In the genomic region with DNA sequence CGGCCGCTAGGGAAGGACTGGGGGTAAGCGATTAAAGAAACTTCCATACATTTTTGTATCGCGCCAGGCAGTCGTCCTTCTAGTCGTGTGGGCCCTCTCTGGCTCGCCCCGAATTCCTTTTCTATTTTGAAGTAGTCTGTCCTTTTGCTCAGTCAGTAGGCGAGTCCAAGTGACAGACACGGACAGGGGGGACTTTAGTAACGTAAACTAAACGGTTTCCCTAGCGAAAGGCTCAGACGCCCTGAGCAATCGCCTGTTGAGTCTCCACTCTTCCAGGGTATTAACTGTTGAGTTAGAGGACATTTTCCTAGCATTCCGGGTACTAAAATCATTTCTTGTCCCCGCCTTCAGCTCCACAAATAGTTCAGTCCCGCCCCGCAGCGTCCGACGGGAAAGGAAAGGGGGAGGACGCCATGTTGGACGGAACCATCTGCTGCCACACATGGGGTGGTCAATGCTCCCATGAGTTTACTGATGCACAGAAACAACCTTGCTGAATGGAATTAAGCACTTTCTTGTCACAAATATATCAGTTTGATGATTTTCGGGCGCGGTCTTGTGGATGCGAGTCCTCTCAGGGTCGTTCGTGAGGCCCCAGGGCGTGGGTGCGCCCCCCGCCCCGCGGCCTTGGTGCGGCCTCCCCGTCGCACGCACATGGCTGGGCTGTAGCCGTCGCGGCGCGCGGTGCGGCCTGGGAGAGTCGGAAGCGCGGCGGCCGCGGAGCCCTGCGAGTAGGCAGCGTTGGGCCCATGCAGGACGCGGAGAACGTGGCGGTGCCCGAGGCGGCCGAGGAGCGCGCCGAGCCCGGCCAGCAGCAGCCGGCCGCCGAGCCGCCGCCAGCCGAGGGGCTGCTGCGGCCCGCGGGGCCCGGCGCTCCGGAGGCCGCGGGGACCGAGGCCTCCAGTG, we compare ENCODE assay signal across 8 cellular contexts. TPM values are rescaled to one million over a fixed set of nuclear protein-coding genes. Genes with fewer than 3 reads are reported as not detected.
DNase-seq lines count a peak whose midpoint lies in the region; ATAC-seq and TF ChIP-seq lines count a peak whose summit lies in the region.

Gene EIF3B (plus strand): TSS at position 655 of the 906 bp plus-strand sequence. CDS start 95 bp downstream, at position 750.

- peak; percentile 95 for TF ChIP-seq POLR2A in IMR-90 (IDR thresholded peaks at IDR 0.05; ENCODE audit: low read depth, low read length)

- POLR2A ChIA-PET in IMR-90 (lab: Charles Lee; ENCODE audit: unreplicated experiment) (interaction anchor here (0.6 kb wide), 2 partner anchors 17 to 80 kb away, joined by 3 read pairs; no protein-coding TSS in a partner anchor), OCI-LY7 (lab: Charles Lee) (interaction anchor here (0.7 to 1.2 kb wide), 2 partner anchors 59 to 114 kb away, joined by 3 to 4 read pairs; no protein-coding TSS in a partner anchor)

- H3K79me1 ChIP-seq in IMR-90 (ENCODE audit: low read depth in 1 of 2, low read length in 2 of 2) = peaks cover 2 to 41% of the 10 kb centered on the region in 2 experiments; a peak in 3 of 4 replicates

- peak; percentile 80 for ATAC-seq in GM21529 (IDR thresholded peaks at IDR 0.05; ENCODE audit: unreplicated experiment)
- ATAC-seq in IMR-90 (ENCODE audit: low read depth) = peak; percentile 85

- H3K23ac ChIP-seq in IMR-90 (ENCODE audit: low read depth, low read length) = peak within 1 kb of the TSS; percentile 100

- in situ Hi-C loops in IMR-90 (cut with MboI; ENCODE audit: low sequenced_read_pairs) = no loop called here

- peak within 1 kb of the TSS; percentile 100 for H2BK20ac ChIP-seq in IMR-90 (ENCODE audit: low read depth, low read length)

- peaks cover 47% of the 10 kb centered on the region for H4K20me1 ChIP-seq in IMR-90 (ENCODE audit: insufficient read depth, low read length)
- peaks cover 29% of the 10 kb centered on the region for H4K20me1 ChIP-seq in OCI-LY7 (ENCODE audit: insufficient read depth, low read length)

- H2AFZ ChIP-seq in IMR-90 (replicated peaks; ENCODE audit: low read length, poor library complexity) (peak within 1 kb of the TSS; percentile 95), OCI-LY7 (ENCODE audit: low read length) (peak within 1 kb of the TSS; percentile 89)

- no peak for TF ChIP-seq RAD21 in IMR-90 (IDR thresholded peaks at IDR 0.05; ENCODE audit: low read length)

- H4K5ac ChIP-seq in IMR-90 (ENCODE audit: low read depth, low read length) = peak within 1 kb of the TSS; percentile 96

- H3K9me3 ChIP-seq in IMR-90 (ENCODE audit: control insufficient read depth, insufficient read depth, low read length) = no peaks in the 10 kb centered on the region
- H3K9me3 ChIP-seq in OCI-LY7 (ENCODE audit: low read length) = no peaks in the 10 kb centered on the region

- 0% methylated on average over 29 of the region's 81 CpGs; no CpG with 5 or more reads in 1 of the 2 experiments for WGBS in IMR-90 (ENCODE audit: extremely low coverage in 2 of 2, insufficient read length in 1 of 2), 2 experiments

- H2BK15ac ChIP-seq in IMR-90 (ENCODE audit: low read depth, low read length) = peak within 1 kb of the TSS; percentile 97

- peak within 1 kb of the TSS; percentile 97 for H2BK5ac ChIP-seq in IMR-90 (ENCODE audit: low read depth, low read length, poor library complexity, severe bottlenecking)

- no peaks in the 10 kb centered on the region for H3K9me2 ChIP-seq in OCI-LY7 (ENCODE audit: insufficient read depth, low read length)

- H2BK120ac ChIP-seq in IMR-90 (ENCODE audit: low read depth, low read length) = peak within 1 kb of the TSS; percentile 100

- peak within 1 kb of the TSS; percentile 99 for H3K9ac ChIP-seq in IMR-90 (ENCODE audit: low read depth, low read length)

- peak within 1 kb of the TSS; percentile 99 for H4K91ac ChIP-seq in IMR-90 (ENCODE audit: insufficient read depth, low read depth, low read length)

- peak; percentile 92 for DNase-seq in DMS114 treated with DMSO at 0.1 percent for 48 hours (lab: John Stamatoyannopoulos, UW; ENCODE audit: unreplicated experiment)
- peak; percentile 94 for DNase-seq in IMR-90
- DNase-seq in OCI-LY7 (ENCODE audit: low spot score) = peak; percentile 97
- peak; percentile 85 for DNase-seq in activated T-cell treated with anti-CD3 and anti-CD28 coated beads for 1 hour (ENCODE audit: low read depth)
- peak; percentile 94 for DNase-seq in epithelial cell of esophagus (ENCODE audit: low read depth)
- peak; percentile 71 for DNase-seq in middle frontal gyrus (ENCODE audit: extremely low spot score, low spot score)
- DNase-seq in stimulated activated CD8-positive, alpha-beta memory T cell treated with anti-CD3 and anti-CD28 coated beads, Interleukin-2, amount 100 ng/mL, for 1 hour (ENCODE audit: low read depth in 2 of 2) = peak; percentile 71 to 79

- peak within 1 kb of the TSS; percentile 99 for H3K14ac ChIP-seq in IMR-90 (replicated peaks; ENCODE audit: low read depth, low read length)

- H3K27me3 ChIP-seq in IMR-90 (ENCODE audit: control insufficient read depth, insufficient read depth, low read length) = no peaks in the 10 kb centered on the region

- peak within 1 kb of the TSS; percentile 99 for H3K4ac ChIP-seq in IMR-90 (ENCODE audit: low read depth, low read length)

- H3K4me2 ChIP-seq in IMR-90 (ENCODE audit: low read depth, low read length) = peak within 1 kb of the TSS; percentile 91
- peak within 1 kb of the TSS; percentile 79 for H3K4me2 ChIP-seq in OCI-LY7 (ENCODE audit: low read length)

- peaks cover 12% of the 10 kb centered on the region for H3K9me1 ChIP-seq in IMR-90 (ENCODE audit: insufficient read depth, low read length)

- H3K18ac ChIP-seq in IMR-90 (ENCODE audit: low read depth, low read length) = peak within 1 kb of the TSS; percentile 98

- H2AK5ac ChIP-seq in IMR-90 (ENCODE audit: low read depth, low read length) = peak within 1 kb of the TSS; percentile 76

- BruUV-seq in IMR-90 (replicated peaks; lab: Mats Ljungman, UMichigan) = no TSS peak
- no TSS peak for BruUV-seq in OCI-LY7 (replicated peaks; lab: Mats Ljungman, UMichigan)

- H3K79me2 ChIP-seq in OCI-LY7 (ENCODE audit: insufficient read depth, low read depth, low read length) = peaks cover 64% of the 10 kb centered on the region

- no peak for TF ChIP-seq CTCF in IMR-90 (conservative IDR thresholded peaks at IDR 0.05; ENCODE audit: low read depth, low read length)
- no peak for TF ChIP-seq CTCF in OCI-LY7 (conservative IDR thresholded peaks at IDR 0.05; ENCODE audit: low read length)
- no peak for TF ChIP-seq CTCF in epithelial cell of esophagus (IDR thresholded peaks at IDR 0.05; ENCODE audit: insufficient read depth, low read depth, low read length, missing control alignments)

- H3K4me3 ChIP-seq in IMR-90 (ENCODE audit: insufficient read depth, low read depth, low read length) (peak within 1 kb of the TSS; percentile 55), OCI-LY7 (ENCODE audit: low read depth, low read length, poor library complexity, severe bottlenecking) (peak within 1 kb of the TSS; percentile 91), epithelial cell of esophagus (ENCODE audit: low read length) (peak within 1 kb of the TSS; percentile 93)

- dilution Hi-C loops in IMR-90 (cut with HindIII; ENCODE audit: low sequenced_read_pairs, unreplicated experiment) = no loop called here

- H3K4me1 ChIP-seq in IMR-90 (ENCODE audit: control insufficient read depth, insufficient read depth, low read length) (peaks cover 3% of the 10 kb centered on the region), OCI-LY7 (ENCODE audit: insufficient read depth, low read length, poor library complexity, severe bottlenecking) (peaks cover 20% of the 10 kb centered on the region)

- intact Hi-C loops in IMR-90 (cut with micrococcal nuclease) = no loop called here
- intact Hi-C loops in OCI-LY7 (cut with micrococcal nuclease; ENCODE audit: unreplicated experiment) = loop anchor here (2.0 to 10.0 kb wide), 2 partner anchors 52 to 780 kb away; partner anchors contain the start of gene PSMG3

- peak within 1 kb of the TSS; percentile 100 for H3K56ac ChIP-seq in IMR-90 (ENCODE audit: extremely low read depth, insufficient read depth, low read length)

- peak within 1 kb of the TSS; percentile 96 for H3K27ac ChIP-seq in IMR-90 (ENCODE audit: insufficient read depth, low read length)
- H3K27ac ChIP-seq in OCI-LY7 (ENCODE audit: low read depth, low read length, poor library complexity, severe bottlenecking) = peak within 1 kb of the TSS; percentile 79

- CTCF ChIA-PET in IMR-90 (lab: Yijun Ruan, JAX) = no interaction called here
- CTCF ChIA-PET in OCI-LY7 (lab: Charles Lee; ENCODE audit: unreplicated experiment) = no interaction called here

- H4K8ac ChIP-seq in IMR-90 (ENCODE audit: low read depth in 2 of 2, low read length in 2 of 2) = peak within 1 kb of the TSS; percentile 87 to 99

- H2AK9ac ChIP-seq in IMR-90 (replicated peaks; ENCODE audit: low read depth, low read length, poor library complexity) = peak within 1 kb of the TSS; percentile 99

- H3K36me3 ChIP-seq in IMR-90 (ENCODE audit: control insufficient read depth, insufficient read depth, low read length) (peaks cover 9% of the 10 kb centered on the region), OCI-LY7 (ENCODE audit: insufficient read depth, low read length) (peaks cover 36% of the 10 kb centered on the region)

TF ChIP-seq in IMR-90, 13 proteins besides CTCF, POLR2A, EP300 and RAD21:
- peak; percentile 96 for TF ChIP-seq BHLHE40 (IDR thresholded peaks at IDR 0.05; ENCODE audit: low read depth, low read length)
- no peak for TF ChIP-seq SMC3 (IDR thresholded peaks at IDR 0.05; ENCODE audit: low read depth, low read length)
- peak; percentile 99; the same call in 1 of the 2 replicates for TF ChIP-seq CHD1 (IDR thresholded peaks at IDR 0.05; ENCODE audit: low read depth, low read length)
- TF ChIP-seq USF2 (IDR thresholded peaks at IDR 0.05; ENCODE audit: low read depth, low read length) = 0 out of 2 replicates have a peak, but pooled peaks have one; percentile 18
- no peak for TF ChIP-seq CEBPB (IDR thresholded peaks at IDR 0.05; ENCODE audit: low read depth, low read length)
- TF ChIP-seq MXI1 (IDR thresholded peaks at IDR 0.05; ENCODE audit: borderline replicate concordance, low read depth, low read length) = peak; percentile 93; the same call in 1 of the 2 replicates
- peak; percentile 51; the same call in 1 of the 2 replicates for TF ChIP-seq MAZ (IDR thresholded peaks at IDR 0.05; ENCODE audit: borderline replicate concordance, low read depth, low read length)
TF ChIP-seq in IMR-90: peak in this region for 5.

RNA-seq across cellular contexts. Expression of gene EIF3B, which starts in this region (rescaled TPM):
- total RNA-seq in IMR-90 (2012; rRNA removed) (201 and 211 TPM in 2 replicates), OCI-LY7 (2022) (201 and 225 TPM in 2 replicates)
- 105 and 107 TPM in 2 replicates for polyA plus RNA-seq in IMR-90 (2012; rRNA removed)
- polyA plus RNA-seq in IMR-90 (2012; cell fraction: cytosol; rRNA removed) = 68.3 and 87.5 TPM in 2 replicates
- polyA plus RNA-seq in IMR-90 (2012; cell fraction: nucleus; rRNA removed; ENCODE audit: low replicate concordance) = 232 and 274 TPM in 2 replicates
- total RNA-seq in OCI-LY7 (2014; rRNA removed; shearing (Covaris generic)) = 181 and 241 TPM in 2 replicates

Comparison
In these comparisons a context has a peak if more than half of its experiments do, and no peak if none do; other contexts are left out.
1. Peak in every context shown above with its lines: DNase-seq, ATAC-seq, H3K4me3 ChIP-seq and H3K27ac ChIP-seq.